ENCODE assay signal across 8 cellular contexts in genomic region chr18:812123-812672, GRCh38. TPM values are rescaled to one million over a fixed set of nuclear protein-coding genes. Genes with fewer than 3 reads are reported as not detected.
A peak's percentile ranks its signal among the peaks of the same experiment; 100 is the strongest.
DNase-seq lines count a peak whose midpoint lies in the region; ATAC-seq and TF ChIP-seq lines count a peak whose summit lies in the region.

TSS of gene YES1 (minus strand) at chr18:812242. CDS start at chr18:756827, 55,415 bp downstream.

- peak within 1 kb of the TSS; percentile 90 for H3K4me3 ChIP-seq in PC-9

- H3K27ac ChIP-seq in C4-2B (peak within 1 kb of the TSS; percentile 89), PC-9 (peak within 1 kb of the TSS; percentile 86)

- peaks cover 46% of the 10 kb centered on the region for H3K79me2 ChIP-seq in PC-9 (ENCODE audit: low read depth)

- no peaks in the 10 kb centered on the region for H3K27me3 ChIP-seq in PC-9 (ENCODE audit: insufficient read depth, low read depth)

- peak; percentile 57 to 87 for DNase-seq in PC-9
- DNase-seq in activated T-helper 1 cell treated with anti-CD3 and anti-CD28 coated beads, Interleukin-2, amount 50 U/mL, for 16 hours (ENCODE audit: low read depth in 1 of 2, low spot score in 1 of 2) = peak; percentile 55 to 59
- DNase-seq in fibroblast of gingiva (ENCODE audit: low read depth) = peak; percentile 81
- peak; percentile 82 for DNase-seq in stimulated activated naive CD8-positive, alpha-beta T cell treated with anti-CD3 and anti-CD28 coated beads, Interleukin-15, Interleukin-2, amounts not matched to agents 100 U/mL and 50 U/mL, for 24 hours

- H3K4me3 Mint-ChIP-seq in nephron = peak within 1 kb of the TSS; percentile 97 to 99 (median 98)

- no peaks in the 10 kb centered on the region for H3K27me3 Mint-ChIP-seq in nephron (ENCODE audit: low read depth)

- peaks cover 47% of the 10 kb centered on the region for H3K4me1 Mint-ChIP-seq in nephron

- POLR2A ChIA-PET in PC-9 (lab: Charles Lee; ENCODE audit: unreplicated experiment) = no interaction called here

- no peaks in the 10 kb centered on the region for H3K36me3 Mint-ChIP-seq in nephron (ENCODE audit: low read depth)

- CTCF ChIA-PET in PC-9 (lab: Charles Lee) = no interaction called here

- H3K4me2 ChIP-seq in PC-9 = peak within 1 kb of the TSS; percentile 86

- no peaks in the 10 kb centered on the region for H3K36me3 ChIP-seq in PC-9 (ENCODE audit: low read depth)

- H3K9me2 ChIP-seq in PC-9 (ENCODE audit: insufficient read depth) = no peaks in the 10 kb centered on the region

- peak within 1 kb of the TSS; percentile 93 for H2AFZ ChIP-seq in PC-9

- peaks cover 15% of the 10 kb centered on the region; the same call in 1 of the 2 replicates for H3K4me1 ChIP-seq in PC-9 (replicated peaks; ENCODE audit: insufficient read depth)

- peaks cover 12% of the 10 kb centered on the region; the same call in 1 of the 2 replicates for H4K20me1 ChIP-seq in PC-9 (ENCODE audit: insufficient read depth)

- no peaks in the 10 kb centered on the region for H3K9me3 ChIP-seq in PC-9 (ENCODE audit: insufficient read depth, low read depth)

- ATAC-seq in GM19043 (IDR thresholded peaks at IDR 0.05; ENCODE audit: low read depth, unreplicated experiment) (peak; percentile 38), HG03354 (IDR thresholded peaks at IDR 0.05; ENCODE audit: poor library complexity, severe bottlenecking, unreplicated experiment) (peak; percentile 54)
- ATAC-seq in stimulated activated naive CD8-positive, alpha-beta T cell treated with anti-CD3 and anti-CD28 coated beads, Interleukin-15, Interleukin-2, amounts not matched to agents 100 U/mL and 50 U/mL, for 24 hours = peak; percentile 70

- no peaks in the 10 kb centered on the region for H3K9me3 Mint-ChIP-seq in nephron

- peaks cover 9% of the 10 kb centered on the region; the same call in 1 of the 2 replicates for H3F3A ChIP-seq in PC-9 (ENCODE audit: insufficient read depth, low read depth)

- intact Hi-C loops in PC-9 (cut with micrococcal nuclease; ENCODE audit: unreplicated experiment) = loop anchor here (5.0 kb wide), 2 partner anchors 70 to 155 kb away; partner anchors contain the start of gene TYMS

- BruUV-seq in PC-9 (replicated peaks; lab: Mats Ljungman, UMichigan) = no TSS peak

- TF ChIP-seq CTCF in C4-2B (conservative IDR thresholded peaks at IDR 0.05) (no peak), PC-9 (conservative IDR thresholded peaks at IDR 0.05) (no peak), nephron (IDR thresholded peaks at IDR 0.05; ENCODE audit: unreplicated experiment in 3 of 3) (no peak)

- peak within 1 kb of the TSS; percentile 98 to 100 (median 100) for H3K27ac Mint-ChIP-seq in nephron

RNA-seq across cellular contexts. Expression of gene YES1, which starts in this region (rescaled TPM):
- 68.8 and 111 TPM in 2 replicates for total RNA-seq in PC-9 (2021)

Comparison
In these comparisons a context has a peak if more than half of its experiments do, and no peak if none do; other contexts are left out.
1. Peak in every context shown above with its lines: DNase-seq, ATAC-seq, H3K4me3 ChIP-seq and H3K27ac ChIP-seq.